9 cellular contexts compared by ENCODE assay signal in genomic region chr20:20603339-20603990, GRCh38.
DNase-seq lines count a peak whose midpoint lies in the region; ATAC-seq and TF ChIP-seq lines count a peak whose summit lies in the region.
"Had no signal": no experiment of that assay in that cellular context is flagged by ENCODE, and none has a peak within 500 bp of the region (broad histone marks: within the 10 kb centered on the region; RNA-seq: fewer than 3 reads in every experiment).

No MANE protein-coding gene starts in this region.

- ATAC-seq in GM18498 (IDR thresholded peaks at IDR 0.05; ENCODE audit: unreplicated experiment) (peak; percentile 99), GM21723 (IDR thresholded peaks at IDR 0.05; ENCODE audit: unreplicated experiment) (peak; percentile 100), sciatic nerve (no peak)
- ATAC-seq in activated CD4-positive, CD25-positive, alpha-beta regulatory T cell treated with anti-CD3 and anti-CD28 coated beads, Interleukin-2, amount 50 U/mL, for 24 hours = no peak

- peak overlapping the region; percentile 67 for H3K27ac ChIP-seq in WERI-Rb-1
- H3K27ac ChIP-seq: right lobe of liver had no signal

- H3K4me3 ChIP-seq in WERI-Rb-1 (ENCODE audit: low read depth, low read length) = no peak overlapping the region
- H3K4me3 ChIP-seq: right lobe of liver had no signal

- H3K27me3 ChIP-seq in WERI-Rb-1 (ENCODE audit: insufficient read depth, low read depth, severe bottlenecking) = no peaks in the 10 kb centered on the region
- H3K27me3 ChIP-seq: right lobe of liver had no signal

- in situ Hi-C loops in KBM-7 (cut with MboI; ENCODE audit: low pct_unique_long_range_greater_than_20kb, low sequenced_read_pairs) = no loop called here

- no peaks in the 10 kb centered on the region for H3K9me3 ChIP-seq in WERI-Rb-1 (ENCODE audit: severe bottlenecking)
- H3K9me3 ChIP-seq: right lobe of liver had no signal

- intact Hi-C loops in sciatic nerve (cut with DNase I) = no loop called here

- DNase-seq in KBM-7 = peak; percentile 58
- DNase-seq in WERI-Rb-1 = peak; percentile 82
- no peak for DNase-seq in mucosa of gallbladder (ENCODE audit: low spot score)
- no peak for DNase-seq in sciatic nerve (ENCODE audit: low spot score)
- DNase-seq in T1000 (lab: John Stamatoyannopoulos, UW) = no peak
- DNase-seq: right lobe of liver had no signal

- peaks cover 10% of the 10 kb centered on the region for H3K36me3 ChIP-seq in WERI-Rb-1

- TF ChIP-seq CTCF in WERI-Rb-1 (IDR thresholded peaks at IDR 0.05; ENCODE audit: low read depth, low read length) = no peak

Comparison
In these comparisons a context has a peak if more than half of its experiments do, and no peak if none do; other contexts are left out.
1. ATAC-seq: peak in GM18498 (single experiment) and GM21723 (single experiment); none in activated CD4-positive, CD25-positive, alpha-beta regulatory T cell treated with anti-CD3 and anti-CD28 coated beads, Interleukin-2, amount 50 U/mL, for 24 hours (0 of 2) and sciatic nerve (single experiment).
2. DNase-seq: peak in KBM-7 (single experiment) and WERI-Rb-1 (single experiment); none in mucosa of gallbladder (single experiment), sciatic nerve (single experiment) and T1000 (single experiment).